ENCODE assay signal across 16 cellular contexts in the genomic region with DNA sequence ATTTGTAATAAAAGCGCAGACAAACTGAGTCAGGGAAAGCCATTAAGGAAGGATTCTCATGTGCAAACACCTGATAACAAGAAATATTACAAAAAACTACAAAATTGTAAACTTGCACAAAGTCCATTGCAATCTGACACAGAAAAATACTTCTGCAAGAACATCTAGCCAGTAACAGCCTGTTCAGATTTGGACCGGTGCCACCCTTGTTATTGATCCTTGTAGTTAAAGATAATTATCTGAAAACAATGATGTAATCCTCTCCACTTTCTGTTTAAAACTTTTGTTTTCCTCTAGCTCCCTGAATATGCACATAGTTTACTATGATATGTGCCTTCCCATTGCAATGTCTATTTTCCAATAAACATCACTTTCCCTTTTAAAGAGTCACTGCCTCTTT.
A peak's percentile ranks its signal among the peaks of the same experiment; 100 is the strongest.
DNase-seq lines count a peak whose midpoint lies in the region; ATAC-seq, FAIRE-seq and TF ChIP-seq lines count a peak whose summit lies in the region.
"Had no signal": no experiment of that assay in that cellular context is flagged by ENCODE, and none has a peak within 500 bp of the region (broad histone marks: within the 10 kb centered on the region; RNA-seq: fewer than 3 reads in every experiment).

No MANE protein-coding gene starts in this region.

- no peak overlapping the region for H3K4me2 ChIP-seq in HepG2 (ENCODE audit: low read depth, low read length)
- H3K4me2 ChIP-seq in SK-N-SH: no peak overlapping the region
- H3K4me2 ChIP-seq: BLaER1 had no signal

- H2AFZ ChIP-seq in HepG2 (ENCODE audit: low read length) (no peak overlapping the region), SK-N-SH (ENCODE audit: low read depth) (no peak overlapping the region)
- H2AFZ ChIP-seq: GM23248 had no signal

- no peak for ATAC-seq in HepG2

- H3K27ac ChIP-seq in HepG2 (ENCODE audit: extremely low read length, insufficient read depth, low read length) (no peak overlapping the region), SK-N-SH (ENCODE audit: low read depth in 2 of 2, low read length in 1 of 2) (no peak overlapping the region)
- H3K27ac ChIP-seq: BLaER1, GM23248 had no signal

- no peaks in the 10 kb centered on the region for H3F3A ChIP-seq in SK-N-SH (replicated peaks; ENCODE audit: insufficient read depth)

- TF ChIP-seq RAD21 in HepG2 (CRISPR knock-in tag; IDR thresholded peaks at IDR 0.05) (no peak), SK-N-SH (IDR thresholded peaks at IDR 0.05; ENCODE audit: low read length) (no peak)

- TF ChIP-seq CTCF in HepG2 (CRISPR knock-in tag; IDR thresholded peaks at IDR 0.05) (no peak), SK-N-SH (IDR thresholded peaks at IDR 0.05) (no peak)

- H3K27me3 ChIP-seq in HepG2 (ENCODE audit: control insufficient read depth in 1 of 2, insufficient read depth in 2 of 2, low read length in 2 of 2) (no peaks in the 10 kb centered on the region), SK-N-SH (ENCODE audit: insufficient read depth) (no peaks in the 10 kb centered on the region)
- H3K27me3 ChIP-seq: BLaER1 had no signal

- no peak for TF ChIP-seq POLR2A in HepG2 (IDR thresholded peaks at IDR 0.05; ENCODE audit: insufficient read depth in 1 of 2, low read depth in 2 of 2, low read length in 2 of 2)

- H3K9me3 ChIP-seq in HepG2 (ENCODE audit: low read length): peaks cover 23% of the 10 kb centered on the region; the same call in 1 of the 2 replicates
- no peaks in the 10 kb centered on the region for H3K9me3 ChIP-seq in SK-N-SH
- H3K9me3 ChIP-seq: HAP-1 had no signal

- TF ChIP-seq EP300 in HepG2 (IDR thresholded peaks at IDR 0.05; ENCODE audit: low read depth in 2 of 2, low read length in 2 of 2) (no peak), HepG2 (CRISPR knock-in tag; IDR thresholded peaks at IDR 0.05; ENCODE audit: borderline replicate concordance) (no peak), SK-N-SH (IDR thresholded peaks at IDR 0.05; ENCODE audit: borderline replicate concordance in 1 of 2, low read depth in 1 of 2, low read length in 1 of 2) (no peak)

- POLR2A ChIA-PET in HepG2 (lab: Yijun Ruan, JAX): no interaction called here
- POLR2A ChIA-PET in SK-N-SH (lab: Yijun Ruan, JAX): no interaction called here

- 42% methylated on average over 2 of the region's 2 CpGs for WGBS in HepG2 (ENCODE audit: low lambda C conversion rate)
- 13% methylated on average over 2 of the region's 2 CpGs for WGBS in SK-N-SH (ENCODE audit: low lambda C conversion rate)

- no peaks in the 10 kb centered on the region for H3K79me2 ChIP-seq in HepG2 (ENCODE audit: insufficient read depth, low read length)
- no peaks in the 10 kb centered on the region for H3K79me2 ChIP-seq in SK-N-SH (ENCODE audit: insufficient read depth)

- DNase-seq in NCI-H1105 treated with DMSO at 0.1 percent for 48 hours (lab: John Stamatoyannopoulos, UW) (peak; percentile 27), NCI-H1105 (lab: John Stamatoyannopoulos, UW) (no peak), NCI-H82 (lab: John Stamatoyannopoulos, UW) (peak; percentile 6), NCI-H82 treated with DMSO at 0.1 percent for 48 hours (lab: John Stamatoyannopoulos, UW; ENCODE audit: unreplicated experiment) (no peak), NCI-H446 treated with DMSO at 0.1 percent for 48 hours (lab: John Stamatoyannopoulos, UW) (peak; percentile 46), HepG2 (ENCODE audit: low spot score) (no peak), NCI-H1417 treated with DMSO at 0.1 percent for 48 hours (lab: John Stamatoyannopoulos, UW) (no peak), SK-N-SH (no peak)
- DNase-seq: 8988T; CD4-positive, alpha-beta memory T cell; DMS153; DMS79; GDM1; GM23248 had no signal

- H3K9me2 ChIP-seq in SK-N-SH: no peaks in the 10 kb centered on the region

- CTCF ChIA-PET in HepG2 (lab: Yijun Ruan, JAX; ENCODE audit: low intra/inter-chr PET ratio, low total read pairs) (no interaction called here), SK-N-SH (lab: Yijun Ruan, JAX) (no interaction called here)

- intact Hi-C loops in HepG2 (cut with micrococcal nuclease; ENCODE audit: unreplicated experiment): loop anchor here (5.0 kb wide), 1 partner anchor 1937 kb away; no protein-coding TSS in a partner anchor

- no peak overlapping the region for H3K9ac ChIP-seq in HepG2 (ENCODE audit: insufficient read depth, low read depth, low read length)
- H3K9ac ChIP-seq in SK-N-SH: no peak overlapping the region
- H3K9ac ChIP-seq: BLaER1, GM23248 had no signal

- in situ Hi-C loops in HepG2 (cut with HindIII; ENCODE audit: extremely low pct_ligation_motif_present, low pct_unique_long_range_greater_than_20kb): no loop called here

- H3K4me3 ChIP-seq in HepG2 (replicated peaks in 1 of 3; ENCODE audit: insufficient read depth in 1 of 3, low read depth in 2 of 3, low read length in 3 of 3): no peak overlapping the region
- H3K4me3 ChIP-seq in SK-N-SH (ENCODE audit: low read depth in 2 of 2, low read length in 1 of 2): no peak overlapping the region
- H3K4me3 ChIP-seq: BLaER1, GM23248, HAP-1 had no signal

- no peaks in the 10 kb centered on the region for H4K20me1 ChIP-seq in HepG2 (ENCODE audit: insufficient read depth, low read length)
- H4K20me1 ChIP-seq in SK-N-SH (ENCODE audit: insufficient read depth): no peaks in the 10 kb centered on the region
- H4K20me1 ChIP-seq: BLaER1 had no signal

- BruUV-seq in HepG2 (replicated peaks; lab: Mats Ljungman, UMichigan): no TSS peak

- FAIRE-seq in HepG2 (lab: Jason Lieb, UNC): no peak

- H3K4me1 ChIP-seq in HepG2 (ENCODE audit: insufficient read depth, low read length) (no peaks in the 10 kb centered on the region), SK-N-SH (ENCODE audit: control insufficient read depth in 1 of 2, insufficient read depth in 2 of 2, low read depth in 1 of 2, low read length in 1 of 2) (no peaks in the 10 kb centered on the region)
- H3K4me1 ChIP-seq: BLaER1, HAP-1 had no signal

- H3K36me3 ChIP-seq in HepG2 (replicated peaks in 1 of 2; ENCODE audit: control insufficient read depth in 1 of 2, insufficient read depth in 2 of 2, low read length in 2 of 2) (no peaks in the 10 kb centered on the region), SK-N-SH (replicated peaks in 1 of 2; ENCODE audit: control insufficient read depth in 1 of 2, insufficient read depth in 2 of 2, low read length in 1 of 2) (no peaks in the 10 kb centered on the region)
- H3K36me3 ChIP-seq: BLaER1, HAP-1 had no signal

TF ChIP-seq in HepG2, 621 proteins besides CTCF, POLR2A, EP300 and RAD21:
- no peak for TF ChIP-seq PLRG1 (conservative IDR thresholded peaks at IDR 0.05)
- no peak for TF ChIP-seq NR3C1 (CRISPR knock-in tag; IDR thresholded peaks at IDR 0.05)
- TF ChIP-seq ATF7 (IDR thresholded peaks at IDR 0.05): peak; percentile 21; the same call in 1 of the 2 replicates
- TF ChIP-seq ATF7 (CRISPR knock-in tag; IDR thresholded peaks at IDR 0.05): no peak
- TF ChIP-seq ZNF564 (CRISPR knock-in tag; IDR thresholded peaks at IDR 0.05): no peak
- no peak for TF ChIP-seq ZNF570 (CRISPR knock-in tag; IDR thresholded peaks at IDR 0.05; ENCODE audit: borderline replicate concordance)

TF ChIP-seq in SK-N-SH, 30 proteins besides CTCF, POLR2A, EP300 and RAD21 (continues in another document):
- TF ChIP-seq MXI1 (IDR thresholded peaks at IDR 0.05; ENCODE audit: low read depth, low read length) (no peak), CHD2 (IDR thresholded peaks at IDR 0.05; ENCODE audit: low read length, partially characterized antibody) (no peak), GABPA (IDR thresholded peaks at IDR 0.05; ENCODE audit: low read depth) (no peak), NFIC (IDR thresholded peaks at IDR 0.05; ENCODE audit: borderline replicate concordance) (no peak), NRF1 (IDR thresholded peaks at IDR 0.05; ENCODE audit: low read depth, low read length) (no peak), EZH2phosphoT487 (IDR thresholded peaks at IDR 0.05; ENCODE audit: borderline replicate concordance, low read depth) (no peak), TCF12 (IDR thresholded peaks at IDR 0.05) (no peak)
- TF ChIP-seq, protein P1, sequence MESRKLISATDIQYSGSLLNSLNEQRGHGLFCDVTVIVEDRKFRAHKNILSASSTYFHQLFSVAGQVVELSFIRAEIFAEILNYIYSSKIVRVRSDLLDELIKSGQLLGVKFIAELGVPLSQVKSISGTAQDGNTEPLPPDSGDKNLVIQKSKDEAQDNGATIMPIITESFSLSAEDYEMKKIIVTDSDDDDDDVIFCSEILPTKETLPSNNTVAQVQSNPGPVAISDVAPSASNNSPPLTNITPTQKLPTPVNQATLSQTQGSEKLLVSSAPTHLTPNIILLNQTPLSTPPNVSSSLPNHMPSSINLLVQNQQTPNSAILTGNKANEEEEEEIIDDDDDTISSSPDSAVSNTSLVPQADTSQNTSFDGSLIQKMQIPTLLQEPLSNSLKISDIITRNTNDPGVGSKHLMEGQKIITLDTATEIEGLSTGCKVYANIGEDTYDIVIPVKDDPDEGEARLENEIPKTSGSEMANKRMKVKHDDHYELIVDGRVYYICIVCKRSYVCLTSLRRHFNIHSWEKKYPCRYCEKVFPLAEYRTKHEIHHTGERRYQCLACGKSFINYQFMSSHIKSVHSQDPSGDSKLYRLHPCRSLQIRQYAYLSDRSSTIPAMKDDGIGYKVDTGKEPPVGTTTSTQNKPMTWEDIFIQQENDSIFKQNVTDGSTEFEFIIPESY (IDR thresholded peaks at IDR 0.05; ENCODE audit: borderline replicate concordance, low read depth): no peak
- TF ChIP-seq, protein P2, sequence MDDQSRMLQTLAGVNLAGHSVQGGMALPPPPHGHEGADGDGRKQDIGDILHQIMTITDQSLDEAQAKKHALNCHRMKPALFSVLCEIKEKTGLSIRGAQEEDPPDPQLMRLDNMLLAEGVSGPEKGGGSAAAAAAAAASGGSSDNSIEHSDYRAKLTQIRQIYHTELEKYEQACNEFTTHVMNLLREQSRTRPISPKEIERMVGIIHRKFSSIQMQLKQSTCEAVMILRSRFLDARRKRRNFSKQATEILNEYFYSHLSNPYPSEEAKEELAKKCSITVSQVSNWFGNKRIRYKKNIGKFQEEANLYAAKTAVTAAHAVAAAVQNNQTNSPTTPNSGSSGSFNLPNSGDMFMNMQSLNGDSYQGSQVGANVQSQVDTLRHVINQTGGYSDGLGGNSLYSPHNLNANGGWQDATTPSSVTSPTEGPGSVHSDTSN (IDR thresholded peaks at IDR 0.05): no peak
- TF ChIP-seq, protein P3, sequence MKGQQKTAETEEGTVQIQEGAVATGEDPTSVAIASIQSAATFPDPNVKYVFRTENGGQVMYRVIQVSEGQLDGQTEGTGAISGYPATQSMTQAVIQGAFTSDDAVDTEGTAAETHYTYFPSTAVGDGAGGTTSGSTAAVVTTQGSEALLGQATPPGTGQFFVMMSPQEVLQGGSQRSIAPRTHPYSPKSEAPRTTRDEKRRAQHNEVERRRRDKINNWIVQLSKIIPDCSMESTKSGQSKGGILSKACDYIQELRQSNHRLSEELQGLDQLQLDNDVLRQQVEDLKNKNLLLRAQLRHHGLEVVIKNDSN (IDR thresholded peaks at IDR 0.05; ENCODE audit: borderline replicate concordance, low read depth): no peak

Comparison
In these comparisons a context has a peak if more than half of its experiments do, and no peak if none do; other contexts are left out.
1. DNase-seq: peak in NCI-H1105 treated with DMSO at 0.1 percent for 48 hours (single experiment), NCI-H82 (single experiment) and NCI-H446 treated with DMSO at 0.1 percent for 48 hours (single experiment); none in NCI-H1105 (single experiment), NCI-H82 treated with DMSO at 0.1 percent for 48 hours (single experiment), HepG2 (single experiment), NCI-H1417 treated with DMSO at 0.1 percent for 48 hours (single experiment) and SK-N-SH (single experiment).